17 cellular contexts compared by ENCODE assay signal in the genomic region with DNA sequence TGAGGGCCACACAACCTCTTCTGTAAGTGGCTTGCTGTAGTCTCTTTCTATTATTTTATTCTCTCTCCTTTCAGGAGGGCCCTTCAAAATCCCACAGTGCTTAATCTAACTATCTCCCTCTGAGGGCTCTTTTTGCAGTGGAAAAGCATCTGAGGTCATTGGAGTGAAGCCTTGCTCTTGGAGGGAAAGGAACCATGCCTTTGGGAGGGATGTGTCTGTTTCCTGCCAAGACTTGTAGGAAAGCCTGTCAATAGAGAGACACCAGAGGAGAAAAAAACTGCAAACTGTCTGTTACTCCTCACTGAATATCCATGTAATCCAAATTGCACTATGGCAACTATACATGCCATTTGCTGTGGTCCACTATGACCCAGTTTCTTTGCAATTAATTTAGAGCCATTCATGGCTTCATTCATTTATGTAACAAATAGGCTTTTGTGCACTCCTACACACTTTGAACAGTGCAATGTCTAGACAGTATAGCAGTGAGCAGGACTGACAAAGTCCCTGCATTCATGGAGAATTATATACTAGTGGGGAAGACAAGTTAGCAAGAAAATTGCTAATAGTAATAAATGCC.
"Had no signal": no experiment of that assay in that cellular context is flagged by ENCODE, and none has a peak within 500 bp of the region (broad histone marks: within the 10 kb centered on the region; RNA-seq: fewer than 3 reads in every experiment).

No MANE protein-coding gene starts in this region.

- H3K9me3 ChIP-seq: mucosa of descending colon, suprapubic skin, tibial artery, upper lobe of left lung, uterus had no signal

- H3K27me3 Mint-ChIP-seq: dendritic cell treated with granulocyte-macrophage colony-stimulating factor and Interleukin-4, amounts not matched to agents 40 ng/mL and 50 ng/mL, for 4 days had no signal

- H3K36me3 ChIP-seq: suprapubic skin, tibial artery, upper lobe of left lung, uterus had no signal

- H3K4me1 Mint-ChIP-seq: naive thymus-derived CD8-positive, alpha-beta T cell had no signal

- H3K4me3 Mint-ChIP-seq: dendritic cell treated with granulocyte-macrophage colony-stimulating factor and Interleukin-4, amounts not matched to agents 40 ng/mL and 50 ng/mL, for 4 days; effector memory CD8-positive, alpha-beta T cell; naive thymus-derived CD8-positive, alpha-beta T cell had no signal

- H3K36me3 Mint-ChIP-seq: naive thymus-derived CD8-positive, alpha-beta T cell had no signal

- H3K27me3 ChIP-seq: foreskin keratinocyte, hepatocyte, suprapubic skin, tibial artery, upper lobe of left lung, uterus had no signal

- H3K27ac Mint-ChIP-seq: dendritic cell treated with granulocyte-macrophage colony-stimulating factor and Interleukin-4, amounts not matched to agents 40 ng/mL and 50 ng/mL, for 4 days; effector memory CD8-positive, alpha-beta T cell had no signal

- H3K4me1 ChIP-seq: foreskin keratinocyte, suprapubic skin, tibial artery, upper lobe of left lung, uterus had no signal

- H3K9me3 Mint-ChIP-seq: dendritic cell treated with granulocyte-macrophage colony-stimulating factor and Interleukin-4, amounts not matched to agents 40 ng/mL and 50 ng/mL, for 4 days; effector memory CD8-positive, alpha-beta T cell; naive thymus-derived CD8-positive, alpha-beta T cell had no signal

- H3K4me3 ChIP-seq: hepatocyte, mucosa of descending colon, suprapubic skin, tibial artery, upper lobe of left lung, uterus had no signal

- DNase-seq: effector memory CD8-positive, alpha-beta T cell; head of caudate nucleus; left colon; mucosa of descending colon; naive thymus-derived CD8-positive, alpha-beta T cell; posterior cingulate gyrus; right cardiac atrium; small intestine; stimulated activated CD4-positive, alpha-beta T cell treated with anti-CD3 and anti-CD28 coated beads, Interleukin-12 subunit alpha, Interleukin-12 subunit beta, amount 100 ng/mL, for 4 hours; stimulated activated naive CD8-positive, alpha-beta T cell treated with anti-CD3 and anti-CD28 coated beads, Interleukin-15, Interleukin-2, amounts not matched to agents 100 U/mL and 50 U/mL, for 24 hours; tibial artery; upper lobe of left lung; uterus had no signal
